8 cellular contexts compared by ENCODE assay signal in genomic region chr11:67640021-67640757, GRCh38. TPM values are rescaled to one million over a fixed set of nuclear protein-coding genes. Genes with fewer than 3 reads are reported as not detected.
DNase-seq lines count a peak whose midpoint lies in the region; ATAC-seq lines count a peak whose summit lies in the region.

No MANE protein-coding gene starts in this region.

- no peaks in the 10 kb centered on the region for H3K27me3 Mint-ChIP-seq in activated CD4-positive, alpha-beta memory T cell treated with anti-CD3 and anti-CD28 coated beads, Interleukin-2, amount 10 ng/mL, durations not matched to agents 7 days and 5 days
- H3K27me3 Mint-ChIP-seq in effector memory CD8-positive, alpha-beta T cell, result no peaks in the 10 kb centered on the region

- ATAC-seq in effector memory CD8-positive, alpha-beta T cell (replicated peaks), result peak; percentile 91
- no peak for ATAC-seq in HG03378 (IDR thresholded peaks at IDR 0.05; ENCODE audit: unreplicated experiment)

- no peak overlapping the region for H3K27ac ChIP-seq in substantia nigra (ENCODE audit: low read depth, low read length, poor library complexity, severe bottlenecking)

- no peak overlapping the region for H3K27ac Mint-ChIP-seq in activated CD4-positive, alpha-beta memory T cell treated with anti-CD3 and anti-CD28 coated beads, Interleukin-2, amount 10 ng/mL, durations not matched to agents 7 days and 5 days
- H3K27ac Mint-ChIP-seq in effector memory CD8-positive, alpha-beta T cell, result no peak overlapping the region

- CTCF ChIA-PET in activated CD4-positive, alpha-beta memory T cell treated with anti-CD3 and anti-CD28 coated beads, Interleukin-2, amount 10 ng/mL, durations not matched to agents 7 days and 5 days (lab: Charles Lee), result interaction anchor here (0.5 kb wide), 1 partner anchor 846 kb away, joined by 3 read pairs; no protein-coding TSS in a partner anchor

- H3K4me3 Mint-ChIP-seq in activated CD4-positive, alpha-beta memory T cell treated with anti-CD3 and anti-CD28 coated beads, Interleukin-2, amount 10 ng/mL, durations not matched to agents 7 days and 5 days, result no peak overlapping the region
- H3K4me3 Mint-ChIP-seq in effector memory CD8-positive, alpha-beta T cell, result no peak overlapping the region

- H3K36me3 Mint-ChIP-seq in activated CD4-positive, alpha-beta memory T cell treated with anti-CD3 and anti-CD28 coated beads, Interleukin-2, amount 10 ng/mL, durations not matched to agents 7 days and 5 days (ENCODE audit: low read depth), result no peaks in the 10 kb centered on the region
- H3K36me3 Mint-ChIP-seq in effector memory CD8-positive, alpha-beta T cell (ENCODE audit: insufficient read depth), result peaks cover 3% of the 10 kb centered on the region

- POLR2A ChIA-PET in activated CD4-positive, alpha-beta memory T cell treated with anti-CD3 and anti-CD28 coated beads, Interleukin-2, amount 10 ng/mL, durations not matched to agents 7 days and 5 days (lab: Charles Lee), result no interaction called here

- no peaks in the 10 kb centered on the region for H3K9me3 Mint-ChIP-seq in activated CD4-positive, alpha-beta memory T cell treated with anti-CD3 and anti-CD28 coated beads, Interleukin-2, amount 10 ng/mL, durations not matched to agents 7 days and 5 days
- H3K9me3 Mint-ChIP-seq in effector memory CD8-positive, alpha-beta T cell, result no peaks in the 10 kb centered on the region

- peaks cover 9% of the 10 kb centered on the region for H3K4me1 Mint-ChIP-seq in activated CD4-positive, alpha-beta memory T cell treated with anti-CD3 and anti-CD28 coated beads, Interleukin-2, amount 10 ng/mL, durations not matched to agents 7 days and 5 days
- H3K4me1 Mint-ChIP-seq in effector memory CD8-positive, alpha-beta T cell (ENCODE audit: low read depth in 2 of 2), result peaks cover 1 to 4% of the 10 kb centered on the region in 2 donors

- DNase-seq in NCI-H345 (lab: John Stamatoyannopoulos, UW) (peak; percentile 15), NCI-H345 treated with DMSO at 0.1 percent for 48 hours (lab: John Stamatoyannopoulos, UW; ENCODE audit: unreplicated experiment) (no peak), NCI-H146 (lab: John Stamatoyannopoulos, UW) (peak; percentile 56), midbrain (lab: John Stamatoyannopoulos, UW) (peak; percentile 37), substantia nigra (lab: John Stamatoyannopoulos, UW) (peak in 34 of 49 donors; percentile 7 to 76 (median 47))
- DNase-seq in activated CD4-positive, alpha-beta memory T cell treated with anti-CD3 and anti-CD28 coated beads, Interleukin-2, amount 10 ng/mL, durations not matched to agents 7 days and 5 days, result peak; percentile 67
- DNase-seq in effector memory CD8-positive, alpha-beta T cell, result peak; percentile 56 to 57 (median 56)

RNA-seq across cellular contexts. Expression of gene TBX10, which starts 0.6 kb away (rescaled TPM):
- total RNA-seq in activated CD4-positive, alpha-beta memory T cell treated with anti-CD3 and anti-CD28 coated beads, Interleukin-2, amount 10 ng/mL, durations not matched to agents 7 days and 5 days, result not detected

RNA-seq across cellular contexts. Expression of gene ACY3, which starts 10.3 kb away (rescaled TPM):
- total RNA-seq in activated CD4-positive, alpha-beta memory T cell treated with anti-CD3 and anti-CD28 coated beads, Interleukin-2, amount 10 ng/mL, durations not matched to agents 7 days and 5 days, result under 1 TPM; 0.18 to 0.25 TPM

RNA-seq across cellular contexts. Expression of gene NUDT8, which starts 10.5 kb away (rescaled TPM):
- 10 to 100 TPM in 1 of 2 experiments, 1 to 10 TPM in 1; 9.3 to 10.8 TPM for total RNA-seq in activated CD4-positive, alpha-beta memory T cell treated with anti-CD3 and anti-CD28 coated beads, Interleukin-2, amount 10 ng/mL, durations not matched to agents 7 days and 5 days

RNA-seq across cellular contexts. Expression of gene NDUFV1, which starts 33.5 kb away (rescaled TPM):
- total RNA-seq in activated CD4-positive, alpha-beta memory T cell treated with anti-CD3 and anti-CD28 coated beads, Interleukin-2, amount 10 ng/mL, durations not matched to agents 7 days and 5 days, result 100 to 1,000 TPM; 174 to 193 TPM

RNA-seq across cellular contexts. Expression of gene ALDH3B2, which starts 34.2 kb away (rescaled TPM):
- not detected for total RNA-seq in activated CD4-positive, alpha-beta memory T cell treated with anti-CD3 and anti-CD28 coated beads, Interleukin-2, amount 10 ng/mL, durations not matched to agents 7 days and 5 days
